In genomic region chr2:238902285-238902684, GRCh38 we compare ENCODE assay signal across 2 cellular contexts.
TF ChIP-seq lines count a peak whose summit lies in the region.

No MANE protein-coding gene starts in this region.

TF ChIP-seq in HEK293, 187 proteins besides CTCF, POLR2A, EP300 and RAD21:
- 0 out of 2 replicates have a peak, but pooled peaks have one; percentile 11 for TF ChIP-seq ZNF211 (tag by site-specific recombination; IDR thresholded peaks at IDR 0.05; ENCODE audit: low read depth)
- no peak for TF ChIP-seq ZNF768 (tag by site-specific recombination; IDR thresholded peaks at IDR 0.05)
- TF ChIP-seq ZNF18 (tag by site-specific recombination; IDR thresholded peaks at IDR 0.05): 0 out of 2 replicates have a peak, but pooled peaks have one; percentile 30
TF ChIP-seq in HEK293: peak in this region for 2.

TF ChIP-seq in H1, 55 proteins besides CTCF, POLR2A, EP300 and RAD21:
- TF ChIP-seq JUN (IDR thresholded peaks at IDR 0.05; ENCODE audit: low read depth, low read length) (no peak), NRF1 (IDR thresholded peaks at IDR 0.05; ENCODE audit: low read depth, low read length) (no peak), KDM1A (IDR thresholded peaks at IDR 0.05; ENCODE audit: borderline replicate concordance, low read length) (no peak), RBBP5 (IDR thresholded peaks at IDR 0.05; ENCODE audit: borderline replicate concordance, low read depth, low read length) (no peak), BRCA1 (IDR thresholded peaks at IDR 0.05; ENCODE audit: low read depth, low read length) (no peak), ATF3 (IDR thresholded peaks at IDR 0.05; ENCODE audit: insufficient read depth, low read depth, low read length) (no peak), YY1 (IDR thresholded peaks at IDR 0.05; ENCODE audit: low read depth, low read length) (no peak), CHD2 (IDR thresholded peaks at IDR 0.05; ENCODE audit: low read length) (no peak), EGR1 (IDR thresholded peaks at IDR 0.05; ENCODE audit: borderline replicate concordance, low read depth, low read length) (no peak), GTF2F1 (IDR thresholded peaks at IDR 0.05; ENCODE audit: borderline replicate concordance, low read depth, low read length) (no peak), CHD1 (IDR thresholded peaks at IDR 0.05; ENCODE audit: low read depth, low read length) (no peak), BACH1 (IDR thresholded peaks at IDR 0.05; ENCODE audit: low read length) (no peak), SP2 (IDR thresholded peaks at IDR 0.05; ENCODE audit: low read length) (no peak), KDM4A (IDR thresholded peaks at IDR 0.05; ENCODE audit: low read depth, low read length, severe bottlenecking) (no peak)
